8 cellular contexts compared by ENCODE assay signal in genomic region chr1:37858931-37859506, GRCh38. TPM values are rescaled to one million over a fixed set of nuclear protein-coding genes. Genes with fewer than 3 reads are reported as not detected.
DNase-seq lines count a peak whose midpoint lies in the region; ATAC-seq and TF ChIP-seq lines count a peak whose summit lies in the region.

No MANE protein-coding gene starts in this region.

- H3K4me1 Mint-ChIP-seq in CD4-positive, alpha-beta memory T cell: peaks cover 22 to 44% (median 26%) of the 10 kb centered on the region in 4 donors
- H3K4me1 Mint-ChIP-seq in MCF 10A (ENCODE audit: insufficient read depth, unreplicated experiment): peaks cover 7% of the 10 kb centered on the region

- H3F3A ChIP-seq in MM.1S (ENCODE audit: insufficient read depth, low read length): peaks cover 4% of the 10 kb centered on the region; the same call in 1 of the 2 replicates

- CTCF ChIA-PET in CD4-positive, alpha-beta memory T cell (lab: Charles Lee; ENCODE audit: partially characterized antibody): interaction anchor here (0.7 to 4.6 kb wide), 21 partner anchors 8 to 344 kb away, joined by 3 to 31 read pairs (median 5); partner anchors contain the start of genes C1orf122, CDCA8, EPHA10 and MEAF6
- CTCF ChIA-PET in MCF 10A (lab: Yijun Ruan, JAX): interaction anchor here (0.6 to 4.1 kb wide), 20 partner anchors 8 to 262 kb away, joined by 3 to 29 read pairs (median 4); partner anchors contain the start of genes C1orf122, CDCA8, SF3A3 and YRDC

- intact Hi-C loops in CD4-positive, alpha-beta memory T cell (cut with micrococcal nuclease): loop anchor here (1.0 to 2.0 kb wide), 4 partner anchors 51 to 304 kb away; partner anchors contain the start of genes CDCA8, SNIP1, UTP11 and YRDC
- intact Hi-C loops in MCF 10A (cut with micrococcal nuclease): loop anchor here (1.0 kb wide), 1 partner anchor 48 kb away; no protein-coding TSS in a partner anchor

- H3K4me1 ChIP-seq in CD4-positive, alpha-beta memory T cell (ENCODE audit: insufficient read depth, low read length): peaks cover 45% of the 10 kb centered on the region
- peaks cover 11% of the 10 kb centered on the region for H3K4me1 ChIP-seq in MM.1S (ENCODE audit: low read length)
- H3K4me1 ChIP-seq in suprapubic skin: peaks cover 35% of the 10 kb centered on the region

- peaks cover 44% of the 10 kb centered on the region for H3K79me2 ChIP-seq in MM.1S (ENCODE audit: low read length)

- ATAC-seq in GM21515 (IDR thresholded peaks at IDR 0.05; ENCODE audit: unreplicated experiment): peak; percentile 23
- no peak for ATAC-seq in GM18858 (IDR thresholded peaks at IDR 0.05; ENCODE audit: unreplicated experiment)

- peak overlapping the region; percentile 96 for H3K4me2 ChIP-seq in MM.1S (ENCODE audit: low read depth, low read length)

- no peak for TF ChIP-seq EP300 in suprapubic skin (IDR thresholded peaks at IDR 0.05)

- no peaks in the 10 kb centered on the region for H3K27me3 ChIP-seq in CD4-positive, alpha-beta memory T cell (ENCODE audit: insufficient read depth, low read length)
- H3K27me3 ChIP-seq in MM.1S (replicated peaks; ENCODE audit: insufficient read depth, low read length) (no peaks in the 10 kb centered on the region), layer of hippocampus (ENCODE audit: control insufficient read depth, insufficient read depth, low read length) (no peaks in the 10 kb centered on the region), suprapubic skin (no peaks in the 10 kb centered on the region)

- H3K27ac ChIP-seq in CD4-positive, alpha-beta memory T cell (ENCODE audit: low read depth, low read length): peak overlapping the region; percentile 96
- H3K27ac ChIP-seq in MM.1S (ENCODE audit: low read length): peak overlapping the region; percentile 84; the same call in 1 of the 2 replicates
- peak overlapping the region; percentile 94 for H3K27ac ChIP-seq in layer of hippocampus (ENCODE audit: low read depth, low read length)
- H3K27ac ChIP-seq in suprapubic skin: peak overlapping the region; percentile 95

- H3K27me3 Mint-ChIP-seq in CD4-positive, alpha-beta memory T cell: no peaks in the 10 kb centered on the region
- no peaks in the 10 kb centered on the region for H3K27me3 Mint-ChIP-seq in MCF 10A (ENCODE audit: insufficient read depth, unreplicated experiment)

- no peaks in the 10 kb centered on the region for H3K9me2 ChIP-seq in MM.1S (replicated peaks; ENCODE audit: insufficient read depth, low read length)

- TSS peak; percentile 58 for BruUV-seq in MCF 10A (replicated peaks; lab: Mats Ljungman, UMichigan)

- POLR2A ChIA-PET in CD4-positive, alpha-beta memory T cell (lab: Charles Lee; ENCODE audit: partially characterized antibody): interaction anchor here (0.9 to 3.0 kb wide), 15 partner anchors 8 to 1516 kb away, joined by 3 to 34 read pairs (median 5); partner anchors contain the start of genes C1orf122, CDCA8, INPP5B and MEAF6
- POLR2A ChIA-PET in MCF 10A (lab: Yijun Ruan, JAX): interaction anchor here (0.6 to 5.1 kb wide), 24 partner anchors 9 to 1614 kb away, joined by 3 to 59 read pairs (median 4); partner anchors contain the start of genes C1orf122, CDCA8, SF3A3 and YRDC

- no peaks in the 10 kb centered on the region for H3K9me3 Mint-ChIP-seq in CD4-positive, alpha-beta memory T cell
- no peaks in the 10 kb centered on the region for H3K9me3 Mint-ChIP-seq in MCF 10A (ENCODE audit: unreplicated experiment)

- peak in 1 of 5 donors; percentile 4 for DNase-seq in CD4-positive, alpha-beta memory T cell
- peak; percentile 13 for DNase-seq in MM.1S
- DNase-seq in MCF 10A (ENCODE audit: unreplicated experiment): no peak
- DNase-seq in suprapubic skin (ENCODE audit: low spot score in 2 of 2): no peak
- no peak for DNase-seq in NCI-H226

- peak overlapping the region; percentile 91 for H3K9ac ChIP-seq in MM.1S (ENCODE audit: low read length)

- H3K36me3 Mint-ChIP-seq in CD4-positive, alpha-beta memory T cell: peaks cover 12 to 51% of the 10 kb centered on the region in 2 donors
- peaks cover 36% of the 10 kb centered on the region for H3K36me3 Mint-ChIP-seq in MCF 10A (ENCODE audit: insufficient read depth, unreplicated experiment)

- peak overlapping the region; percentile 80 to 98 (median 97) for H3K27ac Mint-ChIP-seq in CD4-positive, alpha-beta memory T cell
- peak overlapping the region; percentile 68 for H3K27ac Mint-ChIP-seq in MCF 10A (ENCODE audit: low read depth, unreplicated experiment)

- WGBS in suprapubic skin: 3% methylated on average over 21 of the region's 21 CpGs

- TF ChIP-seq CTCF in MM.1S (IDR thresholded peaks at IDR 0.05; ENCODE audit: low read length) (no peak), MCF 10A (IDR thresholded peaks at IDR 0.05; ENCODE audit: unreplicated experiment) (no peak), suprapubic skin (IDR thresholded peaks at IDR 0.05) (no peak)

- H2AFZ ChIP-seq in MM.1S (ENCODE audit: low read length): peak overlapping the region; percentile 62

- peaks cover 8% of the 10 kb centered on the region for H3K36me3 ChIP-seq in CD4-positive, alpha-beta memory T cell (ENCODE audit: insufficient read depth, low read length)
- H3K36me3 ChIP-seq in MM.1S (replicated peaks; ENCODE audit: insufficient read depth, low read length): 0 out of 2 replicates have a peak, but pooled peaks cover 2% of the 10 kb centered on the region
- H3K36me3 ChIP-seq in suprapubic skin: peaks cover 23% of the 10 kb centered on the region

- TF ChIP-seq POLR2A in suprapubic skin (IDR thresholded peaks at IDR 0.05): no peak

- H3K9me3 ChIP-seq in CD4-positive, alpha-beta memory T cell (ENCODE audit: control insufficient read depth in 1 of 2, low read length in 2 of 2): no peaks in the 10 kb centered on the region
- no peaks in the 10 kb centered on the region for H3K9me3 ChIP-seq in MM.1S (replicated peaks; ENCODE audit: insufficient read depth, low read length)
- H3K9me3 ChIP-seq in suprapubic skin: no peaks in the 10 kb centered on the region

- H3K4me3 ChIP-seq in CD4-positive, alpha-beta memory T cell (ENCODE audit: low read length in 2 of 2): peak overlapping the region; percentile 80 to 86
- H3K4me3 ChIP-seq in MM.1S (ENCODE audit: low read length): peak overlapping the region; percentile 94
- H3K4me3 ChIP-seq in suprapubic skin: peak overlapping the region; percentile 97

- H3K4me3 Mint-ChIP-seq in CD4-positive, alpha-beta memory T cell: peak overlapping the region; percentile 94 to 100 (median 96)
- H3K4me3 Mint-ChIP-seq in MCF 10A (ENCODE audit: unreplicated experiment): peak overlapping the region; percentile 85

- H4K20me1 ChIP-seq in MM.1S (ENCODE audit: insufficient read depth, low read length): no peaks in the 10 kb centered on the region

RNA-seq across cellular contexts. Expression of gene MTF1, which starts 0.4 kb away (rescaled TPM):
- 10 to 100 TPM; 30.1 to 32.5 TPM for total RNA-seq in CD4-positive, alpha-beta memory T cell
- polyA plus RNA-seq in CD4-positive, alpha-beta memory T cell: 10 to 100 TPM; 12.4 to 21.6 TPM
- 28.4 and 34.7 TPM in 2 replicates for total RNA-seq in MCF 10A (2022)
- 10 to 100 TPM in 2 of 4 donors, 1 to 10 TPM in 2; 8.8 to 13.5 (median 11.2) TPM for total RNA-seq in suprapubic skin

RNA-seq across cellular contexts. Expression of gene YRDC, which starts 51.0 kb away (rescaled TPM):
- total RNA-seq in CD4-positive, alpha-beta memory T cell: 10 to 100 TPM; 13.8 to 14.1 TPM
- 10 to 100 TPM; 21.4 to 28.6 TPM for polyA plus RNA-seq in CD4-positive, alpha-beta memory T cell
- total RNA-seq in MCF 10A (2022) (40.4 and 41.5 TPM in 2 replicates), suprapubic skin (10 to 100 TPM; 13.1 to 41.7 (median 26.1) TPM)

RNA-seq across cellular contexts. Expression of gene C1orf122, which starts 51.4 kb away (rescaled TPM):
- total RNA-seq in CD4-positive, alpha-beta memory T cell: 10 to 100 TPM; 12.4 to 13.9 TPM
- polyA plus RNA-seq in CD4-positive, alpha-beta memory T cell: 10 to 100 TPM; 21.9 to 28.9 TPM
- total RNA-seq in MCF 10A (2022) (72.4 and 81.5 TPM in 2 replicates), suprapubic skin (10 to 100 TPM; 27.7 to 54.5 (median 41.2) TPM)
